15 cellular contexts compared by ENCODE assay signal in the genomic region with DNA sequence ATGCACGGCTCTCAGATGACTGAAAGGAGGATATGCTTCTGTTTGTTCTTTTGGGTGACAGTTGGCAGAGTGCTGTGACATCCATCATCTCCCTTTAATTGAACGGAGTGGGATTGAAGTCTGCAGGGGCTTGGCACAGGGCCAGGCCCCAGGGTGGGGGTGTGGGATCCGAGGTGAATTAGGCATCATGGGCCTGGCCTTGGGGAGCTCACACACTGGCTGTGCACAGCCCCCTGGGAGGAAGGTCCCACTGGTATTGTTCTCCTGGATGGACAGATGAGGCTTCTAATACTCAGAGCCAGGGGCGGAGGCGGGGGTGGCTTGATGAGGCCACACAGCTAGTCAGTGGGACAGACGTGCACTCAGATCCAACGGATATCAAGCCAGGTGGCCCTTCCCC. TPM values are rescaled to one million over a fixed set of nuclear protein-coding genes. Genes with fewer than 3 reads are reported as not detected.
"Had no signal": no experiment of that assay in that cellular context is flagged by ENCODE, and none has a peak within 500 bp of the region (broad histone marks: within the 10 kb centered on the region; RNA-seq: fewer than 3 reads in every experiment).

No MANE protein-coding gene starts in this region.

- H3K4me1 ChIP-seq: lower lobe of right lung had no signal

- H3K4me3 Mint-ChIP-seq: activated CD8-positive, alpha-beta T cell treated with anti-CD3 and anti-CD28 coated beads for 36 hours; natural killer cell treated with Interleukin-12 subunit alpha and Interleukin-12 subunit beta and Interleukin-15 and Interleukin-18, amount 100 ng/mL, for 72 hours; stimulated activated naive B cell treated with anti-CD40 and anti-IgM and Interleukin-4, amounts not matched to agents 10 μg/mL and 1 μg/mL and 100 μg/mL, for 72 hours had no signal

- H3K36me3 Mint-ChIP-seq: natural killer cell treated with Interleukin-12 subunit alpha and Interleukin-12 subunit beta and Interleukin-15 and Interleukin-18, amount 100 ng/mL, for 72 hours; stimulated activated naive B cell treated with anti-CD40 and anti-IgM and Interleukin-4, amounts not matched to agents 10 μg/mL and 1 μg/mL and 100 μg/mL, for 72 hours had no signal

- H3K9me3 ChIP-seq: body of pancreas, lower lobe of right lung, sigmoid colon had no signal

- H3K27ac Mint-ChIP-seq: activated CD8-positive, alpha-beta T cell treated with anti-CD3 and anti-CD28 coated beads for 36 hours; activated T-helper 2 cell treated with anti-CD3 and anti-CD28 coated beads, Interferon-gamma antibody, Interleukin-2, Interleukin-4, amounts not matched to agents 10 μg/mL and 5 μg/mL and 100 μg/mL, durations not matched to agents 14 hours and 24 hours and 36 hours; natural killer cell treated with Interleukin-12 subunit alpha and Interleukin-12 subunit beta and Interleukin-15 and Interleukin-18, amount 100 ng/mL, for 72 hours; stimulated activated naive B cell treated with anti-CD40 and anti-IgM and Interleukin-4, amounts not matched to agents 10 μg/mL and 1 μg/mL and 100 μg/mL, for 72 hours had no signal

- H3K36me3 ChIP-seq: lower lobe of right lung, sigmoid colon had no signal

- H3K9me3 Mint-ChIP-seq: activated CD8-positive, alpha-beta T cell treated with anti-CD3 and anti-CD28 coated beads for 36 hours; activated T-helper 2 cell treated with anti-CD3 and anti-CD28 coated beads, Interferon-gamma antibody, Interleukin-2, Interleukin-4, amounts not matched to agents 10 μg/mL and 5 μg/mL and 100 μg/mL, durations not matched to agents 14 hours and 24 hours and 36 hours; natural killer cell treated with Interleukin-12 subunit alpha and Interleukin-12 subunit beta and Interleukin-15 and Interleukin-18, amount 100 ng/mL, for 72 hours; stimulated activated naive B cell treated with anti-CD40 and anti-IgM and Interleukin-4, amounts not matched to agents 10 μg/mL and 1 μg/mL and 100 μg/mL, for 72 hours had no signal

- DNase-seq: activated CD4-positive, alpha-beta T cell treated with anti-CD3 and anti-CD28 coated beads for 48 hours; activated CD4-positive, CD25-positive, alpha-beta regulatory T cell; activated CD8-positive, alpha-beta T cell treated with anti-CD3 and anti-CD28 coated beads for 36 hours; activated naive CD4-positive, alpha-beta T cell treated with Interleukin-2 at 50 U/mL for 16 hours; activated T-cell treated with anti-CD3 and anti-CD28 coated beads, Interleukin-2, amount 50 U/mL, for 1 hour; body of pancreas; dorsolateral prefrontal cortex; hippocampal formation; islet precursor cell; lower lobe of right lung; nucleus accumbens; sigmoid colon; stimulated activated naive B cell treated with anti-CD40 and anti-IgM and Interleukin-4, amounts not matched to agents 10 μg/mL and 1 μg/mL and 100 μg/mL, for 72 hours had no signal

- H3K4me1 Mint-ChIP-seq: stimulated activated naive B cell treated with anti-CD40 and anti-IgM and Interleukin-4, amounts not matched to agents 10 μg/mL and 1 μg/mL and 100 μg/mL, for 72 hours had no signal

- H3K27me3 ChIP-seq: body of pancreas, dorsolateral prefrontal cortex, sigmoid colon had no signal

- ATAC-seq: activated CD8-positive, alpha-beta T cell treated with anti-CD3 and anti-CD28 coated beads for 36 hours; body of pancreas; lower lobe of right lung; natural killer cell treated with Interleukin-12 subunit alpha and Interleukin-12 subunit beta and Interleukin-15 and Interleukin-18, amount 100 ng/mL, for 72 hours; stimulated activated naive B cell treated with anti-CD40 and anti-IgM and Interleukin-4, amounts not matched to agents 10 μg/mL and 1 μg/mL and 100 μg/mL, for 72 hours had no signal

- H3K4me3 ChIP-seq: body of pancreas, dorsolateral prefrontal cortex, lower lobe of right lung, sigmoid colon had no signal

- H3K27ac ChIP-seq: body of pancreas, dorsolateral prefrontal cortex, lower lobe of right lung, sigmoid colon had no signal

RNA-seq across cellular contexts. Expression of a gene that starts 19.3 kb away (rescaled TPM):
- total RNA-seq: activated T-helper 2 cell treated with anti-CD3 and anti-CD28 coated beads, Interferon-gamma antibody, Interleukin-2, Interleukin-4, amounts not matched to agents 10 μg/mL and 5 μg/mL and 100 μg/mL, durations not matched to agents 14 hours and 24 hours and 36 hours; natural killer cell treated with Interleukin-12 subunit alpha and Interleukin-12 subunit beta and Interleukin-15 and Interleukin-18, amount 100 ng/mL, for 72 hours had no signal
